18 cellular contexts compared by ENCODE assay signal in the genomic region with DNA sequence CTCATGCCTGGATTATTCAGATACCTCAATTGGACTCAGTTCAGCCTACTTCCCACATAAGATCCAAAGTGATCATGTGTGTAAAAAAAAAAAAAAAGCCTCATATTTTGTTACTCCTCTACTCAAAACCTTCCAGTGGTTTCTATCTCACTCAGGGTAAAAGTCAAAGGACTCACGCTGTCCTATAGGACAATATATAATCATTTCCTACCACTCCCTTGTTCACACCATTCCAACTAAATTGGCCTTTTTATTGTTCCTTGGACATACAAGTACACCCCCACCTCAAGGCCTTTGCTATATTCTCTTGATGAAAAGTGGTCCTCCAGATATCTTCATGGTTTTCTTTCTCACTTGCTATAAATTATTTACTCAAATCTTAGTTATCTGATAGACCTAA.
DNase-seq lines count a peak whose midpoint lies in the region; ATAC-seq, FAIRE-seq and TF ChIP-seq lines count a peak whose summit lies in the region.
"Had no signal": no experiment of that assay in that cellular context is flagged by ENCODE, and none has a peak within 500 bp of the region (broad histone marks: within the 10 kb centered on the region; RNA-seq: fewer than 3 reads in every experiment).

No MANE protein-coding gene starts in this region.

- H3K4me1 ChIP-seq in HCT116 (ENCODE audit: control insufficient read depth in 1 of 2, insufficient read depth in 2 of 2, low read length in 2 of 2): peaks cover 4 to 10% of the 10 kb centered on the region in 2 experiments; a peak in 3 of 4 replicates
- no peaks in the 10 kb centered on the region for H3K4me1 ChIP-seq in GM12878 (ENCODE audit: control insufficient read depth, insufficient read depth, low read length)
- H3K4me1 ChIP-seq: Caco-2 had no signal

- SMC1A ChIA-PET in GM12878 (lab: Charles Lee; ENCODE audit: uncharacterized antibody, unreplicated experiment): interaction anchor here (0.9 kb wide), 1 partner anchor 10 kb away, joined by 3 read pairs; no protein-coding TSS in a partner anchor

- no peaks in the 10 kb centered on the region for H3K27me3 ChIP-seq in HCT116 (ENCODE audit: insufficient read depth, low read length)
- no peaks in the 10 kb centered on the region for H3K27me3 ChIP-seq in GM12878 (replicated peaks in 1 of 2; ENCODE audit: control insufficient read depth in 2 of 2, insufficient read depth in 2 of 2, low read length in 1 of 2)

- FAIRE-seq in GM12878 (lab: Jason Lieb, UNC): no peak
- FAIRE-seq: A204.1, G401.6, GM19239 had no signal

- H3K27me3 Mint-ChIP-seq in activated T-cell treated with anti-CD3 and anti-CD28 coated beads, Interleukin-2, amount 50 U/mL, for 4 hours (ENCODE audit: low read depth): no peaks in the 10 kb centered on the region

- BruUV-seq in HCT116 (replicated peaks; lab: Mats Ljungman, UMichigan): TSS peak; percentile 14
- BruUV-seq in GM12878 (replicated peaks; lab: Mats Ljungman, UMichigan): TSS peak; percentile 19

- no peak for TF ChIP-seq POLR2A in HCT116 (IDR thresholded peaks at IDR 0.05; ENCODE audit: borderline replicate concordance, extremely low read depth, insufficient read depth, insufficient read length)
- TF ChIP-seq POLR2A in GM12878 (IDR thresholded peaks at IDR 0.05; ENCODE audit: low read depth, low read length): no peak

- no peak for TF ChIP-seq CTCF in HCT116 (IDR thresholded peaks at IDR 0.05 in 2 of 3, conservative IDR thresholded peaks at IDR 0.05 in 1 of 3; ENCODE audit: borderline replicate concordance in 1 of 3, insufficient read depth in 1 of 3, low read depth in 2 of 3, low read length in 2 of 3)
- no peak for TF ChIP-seq CTCF in GM12878 (IDR thresholded peaks at IDR 0.05 in 2 of 3, conservative IDR thresholded peaks at IDR 0.05 in 1 of 3; ENCODE audit: control insufficient read depth in 2 of 3, extremely low read depth in 1 of 3, insufficient read depth in 1 of 3, low read depth in 3 of 3, low read length in 3 of 3)

- POLR2A ChIA-PET in HCT116 (lab: Charles Lee): no interaction called here
- POLR2A ChIA-PET in GM12878 (lab: Charles Lee): no interaction called here

- no peak for TF ChIP-seq EP300 in GM12878 (IDR thresholded peaks at IDR 0.05; ENCODE audit: borderline replicate concordance in 1 of 2, control insufficient read depth in 1 of 2, low read depth in 2 of 2, low read length in 2 of 2)

- DNase-seq in HCT116 (ENCODE audit: low read depth, low spot score): no peak
- no peak for DNase-seq in GM12878 (ENCODE audit: low read depth, low spot score)
- no peak for DNase-seq in left colon
- no peak for DNase-seq in HT-29 (ENCODE audit: low spot score)
- DNase-seq in AML-193 (lab: John Stamatoyannopoulos, UW): no peak
- DNase-seq in activated T-cell treated with anti-CD3 and anti-CD28 coated beads, Interleukin-2, amount 50 U/mL, for 4 hours: no peak
- DNase-seq: ACHN; C1 segment of cervical spinal cord; Caco-2; CD8-positive, alpha-beta T cell; DMS153; DND-41; H9; HFFc6 had no signal

- no peaks in the 10 kb centered on the region for H3K9me2 ChIP-seq in HCT116 (ENCODE audit: insufficient read depth)

- no peaks in the 10 kb centered on the region for H4K20me1 ChIP-seq in HCT116 (ENCODE audit: insufficient read depth)
- no peaks in the 10 kb centered on the region for H4K20me1 ChIP-seq in GM12878 (ENCODE audit: control insufficient read depth, insufficient read depth)

- CTCF ChIA-PET in HCT116 (lab: Charles Lee): no interaction called here
- CTCF ChIA-PET in GM12878 (lab: Yijun Ruan, JAX): no interaction called here

- ATAC-seq in HCT116 (no peak), GM12878 (no peak), left colon (peak; percentile 76)
- ATAC-seq in activated T-cell treated with anti-CD3 and anti-CD28 coated beads, Interleukin-2, amount 50 U/mL, for 4 hours: no peak
- ATAC-seq: CD8-positive, alpha-beta T cell; GM23338 had no signal

- H3K36me3 Mint-ChIP-seq in activated T-cell treated with anti-CD3 and anti-CD28 coated beads, Interleukin-2, amount 50 U/mL, for 4 hours (ENCODE audit: insufficient read depth): peaks cover 33% of the 10 kb centered on the region

- intact Hi-C loops in HCT116 (cut with micrococcal nuclease): no loop called here
- intact Hi-C loops in GM12878 (cut with micrococcal nuclease; ENCODE audit: unreplicated experiment): no loop called here
- intact Hi-C loops in left colon (cut with DNase I, micrococcal nuclease): no loop called here

- H3K36me3 ChIP-seq in HCT116 (ENCODE audit: control insufficient read depth in 1 of 2, insufficient read depth in 2 of 2, low read length in 2 of 2) (no peaks in the 10 kb centered on the region), GM12878 (ENCODE audit: control insufficient read depth in 2 of 2, insufficient read depth in 2 of 2, low read length in 1 of 2) (peaks cover 0 to 6% of the 10 kb centered on the region in 2 experiments; a peak in 1 of 4 replicates)

- H3K9ac ChIP-seq in HCT116 (ENCODE audit: low read length) (no peak overlapping the region), GM12878 (ENCODE audit: control insufficient read depth, insufficient read depth, low read length) (no peak overlapping the region)

- H3K4me3 ChIP-seq in HCT116 (replicated peaks in 1 of 2; ENCODE audit: low read depth in 1 of 2, low read length in 2 of 2): no peak overlapping the region
- no peak overlapping the region for H3K4me3 ChIP-seq in GM12878
- H3K4me3 ChIP-seq: GM23338 had no signal

- H3K4me2 ChIP-seq in HCT116 (ENCODE audit: low read length): no peak overlapping the region
- H3K4me2 ChIP-seq in GM12878 (ENCODE audit: control insufficient read depth, insufficient read depth): no peak overlapping the region
- H3K4me2 ChIP-seq: GM23338 had no signal

- H3K4me3 Mint-ChIP-seq in activated T-cell treated with anti-CD3 and anti-CD28 coated beads, Interleukin-2, amount 50 U/mL, for 4 hours: no peak overlapping the region
- H3K4me3 Mint-ChIP-seq: CD8-positive, alpha-beta T cell; GM23338; H9; HFFc6 had no signal

- no peak for TF ChIP-seq RAD21 in HCT116 (IDR thresholded peaks at IDR 0.05; ENCODE audit: low read depth)
- no peak for TF ChIP-seq RAD21 in GM12878 (IDR thresholded peaks at IDR 0.05; ENCODE audit: insufficient read depth, low read depth, low read length)

- in situ Hi-C loops in GM12878 (cut with MboI): no loop called here

- WGBS in GM12878 (ENCODE audit: insufficient coverage, insufficient replicate concordance, low lambda C conversion rate, missing lambda C conversion rate): 100% methylated on average over 1 of the region's 1 CpG

- H3K79me2 ChIP-seq in HCT116 (ENCODE audit: insufficient read depth, low read length): no peaks in the 10 kb centered on the region
- H3K79me2 ChIP-seq in GM12878 (ENCODE audit: control insufficient read depth, insufficient read depth, low read length): no peaks in the 10 kb centered on the region

- H3K9me3 ChIP-seq in HCT116 (ENCODE audit: control insufficient read depth in 1 of 2, insufficient read depth in 1 of 2, low read depth in 1 of 2, low read length in 2 of 2) (no peaks in the 10 kb centered on the region), GM12878 (replicated peaks; ENCODE audit: control insufficient read depth, insufficient read depth, low read length) (no peaks in the 10 kb centered on the region)
- H3K9me3 ChIP-seq: Caco-2 had no signal

- H3K4me1 Mint-ChIP-seq in activated T-cell treated with anti-CD3 and anti-CD28 coated beads, Interleukin-2, amount 50 U/mL, for 4 hours (ENCODE audit: low read depth): no peaks in the 10 kb centered on the region
- H3K4me1 Mint-ChIP-seq: GM23338, H9 had no signal

- H3K9me3 Mint-ChIP-seq in activated T-cell treated with anti-CD3 and anti-CD28 coated beads, Interleukin-2, amount 50 U/mL, for 4 hours: no peaks in the 10 kb centered on the region
- H3K9me3 Mint-ChIP-seq: CD8-positive, alpha-beta T cell; GM23338; H9; HFFc6 had no signal

- H2AFZ ChIP-seq in HCT116 (ENCODE audit: low read depth, low read length, poor library complexity, severe bottlenecking) (no peak overlapping the region), GM12878 (ENCODE audit: control insufficient read depth, low read depth, low read length) (no peak overlapping the region)
- H2AFZ ChIP-seq: GM23338 had no signal

- H3K27ac ChIP-seq in HCT116 (ENCODE audit: low read depth, low read length) (no peak overlapping the region), GM12878 (ENCODE audit: control insufficient read depth, insufficient read depth) (no peak overlapping the region)

- RAD21 ChIA-PET in HCT116 (lab: Charles Lee; ENCODE audit: low non-redundant PET in 1 of 2, low total read pairs in 2 of 2, uncharacterized antibody in 2 of 2, unreplicated experiment in 2 of 2) (no interaction called here), GM12878 (lab: Charles Lee; ENCODE audit: unreplicated experiment) (no interaction called here)

TF ChIP-seq in HCT116, 20 proteins besides CTCF, POLR2A, EP300 and RAD21 (continues in another document):
- TF ChIP-seq JUND (IDR thresholded peaks at IDR 0.05) (no peak), CBX3 (IDR thresholded peaks at IDR 0.05; ENCODE audit: low read depth) (no peak)

TF ChIP-seq in GM12878, 131 proteins besides CTCF, POLR2A, EP300 and RAD21 (continues in another document):
- no peak for TF ChIP-seq POLR2AphosphoS2 (IDR thresholded peaks at IDR 0.05; ENCODE audit: low read depth, low read length)
